ENCODE assay signal across 9 cellular contexts in genomic region chr1:31705080-31705866, GRCh38.
DNase-seq lines count a peak whose midpoint lies in the region; ATAC-seq and FAIRE-seq lines count a peak whose summit lies in the region.
"Had no signal": no experiment of that assay in that cellular context is flagged by ENCODE, and none has a peak within 500 bp of the region (broad histone marks: within the 10 kb centered on the region; RNA-seq: fewer than 3 reads in every experiment).

No MANE protein-coding gene starts in this region.

- H3K4me3 ChIP-seq in SK-N-MC, result peak overlapping the region; percentile 85

- H3K27ac ChIP-seq in SK-N-MC, result peak overlapping the region; percentile 99

- FAIRE-seq in GM18507 (lab: Jason Lieb, UNC), result peak; percentile 71
- FAIRE-seq: colon had no signal

- H3K36me3 ChIP-seq in SK-N-MC (ENCODE audit: insufficient read depth, low read length), result peaks cover 15% of the 10 kb centered on the region

- H3K9me3 ChIP-seq in SK-N-MC (ENCODE audit: low read depth, low read length), result no peaks in the 10 kb centered on the region

- peak; percentile 54 for DNase-seq in GM18507 (ENCODE audit: extremely low spot score, insufficient read length, low read depth)
- no peak for DNase-seq in SK-N-MC (ENCODE audit: low read depth, low spot score)
- DNase-seq in amygdala (lab: John Stamatoyannopoulos, UW), result peak in 39 of 56 donors; percentile 4 to 75 (median 39)
- DNase-seq in iPS-NIHi11 (ENCODE audit: low spot score), result peak; percentile 73
- peak in 3 of 4 experiments; percentile 26 to 70 (median 39) for DNase-seq in stimulated activated CD4-positive, alpha-beta T cell treated with anti-CD3 and anti-CD28 coated beads, Interleukin-1b, Interleukin-23, amount 100 ng/mL, for 24 hours (ENCODE audit: low read depth in 4 of 4, low spot score in 1 of 4)
- no peak for DNase-seq in DMS114 treated with DMSO at 0.1 percent for 48 hours (lab: John Stamatoyannopoulos, UW; ENCODE audit: unreplicated experiment)
- DNase-seq in kidney glomerular epithelial cell (lab: John Stamatoyannopoulos, UW), result no peak

- no peak for ATAC-seq in HG02938 (IDR thresholded peaks at IDR 0.05; ENCODE audit: unreplicated experiment)

- H3K9ac ChIP-seq in SK-N-MC (ENCODE audit: insufficient read length), result peak overlapping the region; percentile 85

Comparison
In these comparisons a context has a peak if more than half of its experiments do, and no peak if none do; other contexts are left out.
1. DNase-seq: peak in GM18507 (single experiment), amygdala (39 of 56), iPS-NIHi11 (single experiment) and stimulated activated CD4-positive, alpha-beta T cell treated with anti-CD3 and anti-CD28 coated beads, Interleukin-1b, Interleukin-23, amount 100 ng/mL, for 24 hours (3 of 4); none in SK-N-MC (single experiment), DMS114 treated with DMSO at 0.1 percent for 48 hours (single experiment) and kidney glomerular epithelial cell (single experiment).